Comparison of ENCODE assay signal across 1 cellular context in genomic region chr14:21852061-21852664, GRCh38.
TF ChIP-seq lines count a peak whose summit lies in the region.

No MANE protein-coding gene starts in this region.

TF ChIP-seq in WTC11, 78 proteins besides CTCF, POLR2A, EP300 and RAD21 (continued from another document):
- TF ChIP-seq ZBTB21 (CRISPR knock-in tag; IDR thresholded peaks at IDR 0.05; ENCODE audit: borderline replicate concordance) (no peak), RELA (CRISPR knock-in tag; IDR thresholded peaks at IDR 0.05; ENCODE audit: borderline replicate concordance) (no peak), SMAD3 (CRISPR knock-in tag; IDR thresholded peaks at IDR 0.05; ENCODE audit: borderline replicate concordance) (no peak)
- TF ChIP-seq, protein P1, sequence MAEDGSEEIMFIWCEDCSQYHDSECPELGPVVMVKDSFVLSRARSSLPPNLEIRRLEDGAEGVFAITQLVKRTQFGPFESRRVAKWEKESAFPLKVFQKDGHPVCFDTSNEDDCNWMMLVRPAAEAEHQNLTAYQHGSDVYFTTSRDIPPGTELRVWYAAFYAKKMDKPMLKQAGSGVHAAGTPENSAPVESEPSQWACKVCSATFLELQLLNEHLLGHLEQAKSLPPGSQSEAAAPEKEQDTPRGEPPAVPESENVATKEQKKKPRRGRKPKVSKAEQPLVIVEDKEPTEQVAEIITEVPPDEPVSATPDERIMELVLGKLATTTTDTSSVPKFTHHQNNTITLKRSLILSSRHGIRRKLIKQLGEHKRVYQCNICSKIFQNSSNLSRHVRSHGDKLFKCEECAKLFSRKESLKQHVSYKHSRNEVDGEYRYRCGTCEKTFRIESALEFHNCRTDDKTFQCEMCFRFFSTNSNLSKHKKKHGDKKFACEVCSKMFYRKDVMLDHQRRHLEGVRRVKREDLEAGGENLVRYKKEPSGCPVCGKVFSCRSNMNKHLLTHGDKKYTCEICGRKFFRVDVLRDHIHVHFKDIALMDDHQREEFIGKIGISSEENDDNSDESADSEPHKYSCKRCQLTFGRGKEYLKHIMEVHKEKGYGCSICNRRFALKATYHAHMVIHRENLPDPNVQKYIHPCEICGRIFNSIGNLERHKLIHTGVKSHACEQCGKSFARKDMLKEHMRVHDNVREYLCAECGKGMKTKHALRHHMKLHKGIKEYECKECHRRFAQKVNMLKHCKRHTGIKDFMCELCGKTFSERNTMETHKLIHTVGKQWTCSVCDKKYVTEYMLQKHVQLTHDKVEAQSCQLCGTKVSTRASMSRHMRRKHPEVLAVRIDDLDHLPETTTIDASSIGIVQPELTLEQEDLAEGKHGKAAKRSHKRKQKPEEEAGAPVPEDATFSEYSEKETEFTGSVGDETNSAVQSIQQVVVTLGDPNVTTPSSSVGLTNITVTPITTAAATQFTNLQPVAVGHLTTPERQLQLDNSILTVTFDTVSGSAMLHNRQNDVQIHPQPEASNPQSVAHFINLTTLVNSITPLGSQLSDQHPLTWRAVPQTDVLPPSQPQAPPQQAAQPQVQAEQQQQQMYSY (CRISPR knock-in tag; IDR thresholded peaks at IDR 0.05), result no peak
TF ChIP-seq in WTC11: peak in this region for 0.
